In genomic region chrX:40646489-40647306, GRCh38 we compare ENCODE assay signal across 9 cellular contexts. TPM values are rescaled to one million over a fixed set of nuclear protein-coding genes. Genes with fewer than 3 reads are reported as not detected.
DNase-seq lines count a peak whose midpoint lies in the region; ATAC-seq, FAIRE-seq and TF ChIP-seq lines count a peak whose summit lies in the region.
"Had no signal": no experiment of that assay in that cellular context is flagged by ENCODE, and none has a peak within 500 bp of the region (broad histone marks: within the 10 kb centered on the region; RNA-seq: fewer than 3 reads in every experiment).

No MANE protein-coding gene starts in this region.

- H3K9me3 ChIP-seq in PC-3 (ENCODE audit: low read length) = no peaks in the 10 kb centered on the region
- H3K9me3 ChIP-seq in neuron (ENCODE audit: low read length) = no peaks in the 10 kb centered on the region

- peak overlapping the region; percentile 93 for H3K9ac ChIP-seq in PC-3 (ENCODE audit: low read length)

- no peaks in the 10 kb centered on the region for H4K20me1 ChIP-seq in PC-3 (ENCODE audit: low read length)

- H3K9me2 ChIP-seq in PC-3 (replicated peaks; ENCODE audit: low read length) = no peaks in the 10 kb centered on the region

- ATAC-seq in HG02973 (IDR thresholded peaks at IDR 0.05; ENCODE audit: unreplicated experiment) (peak; percentile 32), PC-3 (peak; percentile 34)

- no peak for TF ChIP-seq CTCF in PC-3 (conservative IDR thresholded peaks at IDR 0.05; ENCODE audit: low read depth, low read length)

- no peaks in the 10 kb centered on the region for H3K27me3 ChIP-seq in PC-3 (ENCODE audit: low read length)
- no peaks in the 10 kb centered on the region for H3K27me3 ChIP-seq in neuron (ENCODE audit: insufficient read depth, low read length)

- H3K79me2 ChIP-seq in PC-3 (ENCODE audit: low read length) = peaks cover 55% of the 10 kb centered on the region

- POLR2A ChIA-PET in PC-3 (lab: Charles Lee; ENCODE audit: unreplicated experiment) = no interaction called here

- BruUV-seq in PC-3 (replicated peaks; lab: Mats Ljungman, UMichigan) = TSS peak; percentile 29

- peak overlapping the region; percentile 61 for H3K27ac ChIP-seq in PC-3 (ENCODE audit: low read length)

- H3K4me3 ChIP-seq in PC-3 (ENCODE audit: low read length) = peak overlapping the region; percentile 83
- peak overlapping the region; percentile 55 for H3K4me3 ChIP-seq in neuron (ENCODE audit: low read length)

- H3K4me1 ChIP-seq in PC-3 (ENCODE audit: insufficient read depth, low read length) (peaks cover 18% of the 10 kb centered on the region), neuron (ENCODE audit: insufficient read depth, low read length) (peaks cover 11% of the 10 kb centered on the region)

- CTCF ChIA-PET in PC-3 (lab: Charles Lee) = no interaction called here

- no peaks in the 10 kb centered on the region for H3F3A ChIP-seq in PC-3 (ENCODE audit: low read length, unreplicated experiment)

- H3K36me3 ChIP-seq in PC-3 (ENCODE audit: low read depth, low read length) (peaks cover 4% of the 10 kb centered on the region; the same call in 1 of the 2 replicates), neuron (ENCODE audit: insufficient read depth, low read length) (no peaks in the 10 kb centered on the region)

- H3K4me2 ChIP-seq in PC-3 (ENCODE audit: low read length) = peak overlapping the region; percentile 79

- H2AFZ ChIP-seq in PC-3 (ENCODE audit: low read length) (peak overlapping the region; percentile 73), neuron (ENCODE audit: low read depth, low read length) (peak overlapping the region; percentile 38)

- DNase-seq in NCI-H1105 treated with DMSO at 0.1 percent for 48 hours (lab: John Stamatoyannopoulos, UW) (peak; percentile 15), NCI-H1105 (lab: John Stamatoyannopoulos, UW) (no peak), PC-3 (peak; percentile 33), activated gamma-delta T cell treated with Interleukin-2 at 50 U/mL for 16 hours (peak; percentile 27), frontal cortex (ENCODE audit: low spot score in 2 of 2) (peak; percentile 18 to 36), D341Med (ENCODE audit: low spot score) (no peak)

- intact Hi-C loops in PC-3 (cut with micrococcal nuclease) = no loop called here

- no peak for FAIRE-seq in frontal cortex (lab: Jason Lieb, UNC)

RNA-seq across cellular contexts. Expression of gene CXorf38, which starts 0.7 kb away (rescaled TPM):
- 16.2 and 18.3 TPM in 2 replicates for total RNA-seq in PC-3 (2014; rRNA removed)
- total RNA-seq in frontal cortex = 7.3 TPM

RNA-seq across cellular contexts. Expression of gene MPC1L, which starts 23.5 kb away (rescaled TPM):
- total RNA-seq in PC-3 (2014; rRNA removed) = not detected in 2 replicates
- not detected for total RNA-seq in frontal cortex
- total RNA-seq: renal cortical epithelial cell had no signal

Comparison
In these comparisons a context has a peak if more than half of its experiments do, and no peak if none do; other contexts are left out.
1. DNase-seq: peak in NCI-H1105 treated with DMSO at 0.1 percent for 48 hours (single experiment), PC-3 (single experiment), activated gamma-delta T cell treated with Interleukin-2 at 50 U/mL for 16 hours (single experiment) and frontal cortex (2 of 2); none in NCI-H1105 (single experiment) and D341Med (single experiment).